Comparison of ENCODE assay signal across 10 cellular contexts in genomic region chr11:8258771-8259170, GRCh38. TPM values are rescaled to one million over a fixed set of nuclear protein-coding genes. Genes with fewer than 3 reads are reported as not detected.
DNase-seq lines count a peak whose midpoint lies in the region; ATAC-seq and TF ChIP-seq lines count a peak whose summit lies in the region.
"Had no signal": no experiment of that assay in that cellular context is flagged by ENCODE, and none has a peak within 500 bp of the region (broad histone marks: within the 10 kb centered on the region; RNA-seq: fewer than 3 reads in every experiment).

No MANE protein-coding gene starts in this region.

- no peak overlapping the region for H3K4me3 ChIP-seq in NB4 (ENCODE audit: low read depth, low read length)
- H3K4me3 ChIP-seq in thyroid gland (replicated peaks in 1 of 3) = no peak overlapping the region

- TF ChIP-seq CTCF in NB4 (IDR thresholded peaks at IDR 0.05; ENCODE audit: low read depth, low read length) (no peak), thyroid gland (IDR thresholded peaks at IDR 0.05) (no peak)

- ATAC-seq in HG03354 (IDR thresholded peaks at IDR 0.05; ENCODE audit: poor library complexity, severe bottlenecking, unreplicated experiment) = no peak

- H3K4me1 ChIP-seq in thyroid gland = peaks cover 0 to 16% of the 10 kb centered on the region in 2 donors

- H3K9me3 ChIP-seq in thyroid gland = no peaks in the 10 kb centered on the region

- H3K27me3 ChIP-seq in thyroid gland = no peaks in the 10 kb centered on the region

- H3K27ac ChIP-seq in cingulate gyrus (ENCODE audit: low read depth, low read length) (peak overlapping the region; percentile 21), thyroid gland (no peak overlapping the region)

- H3K36me3 ChIP-seq in thyroid gland = no peaks in the 10 kb centered on the region

- 89% methylated on average over 8 of the region's 8 CpGs for WGBS in thyroid gland, 2 donors

- DNase-seq in Daoy (ENCODE audit: low read depth) (peak; percentile 71), NB4 (ENCODE audit: low read depth) (peak; percentile 55), non-pigmented ciliary epithelial cell (ENCODE audit: low read depth) (peak; percentile 28), thyroid gland (no peak), DMS53 (lab: John Stamatoyannopoulos, UW) (no peak), NCI-H526 (lab: John Stamatoyannopoulos, UW) (no peak)
- DNase-seq: Karpas-422, SHP77 treated with DMSO at 0.1 percent for 48 hours had no signal

- intact Hi-C loops in thyroid gland (cut with DNase I) = no loop called here

- no peak for TF ChIP-seq POLR2A in NB4 (IDR thresholded peaks at IDR 0.05; ENCODE audit: extremely low read depth, insufficient read length)
- TF ChIP-seq POLR2A in thyroid gland (IDR thresholded peaks at IDR 0.05) = no peak

RNA-seq across cellular contexts. Expression of gene LMO1, which starts 4.9 kb away (rescaled TPM):
- 2.1 TPM in 1 of 2 replicates, not detected in the other for total RNA-seq in Daoy (2014; rRNA removed; shearing (Covaris generic))
- under 1 TPM in 1 of 4 donors, not detected in 3; 0.59 TPM for total RNA-seq in thyroid gland

Comparison
In these comparisons a context has a peak if more than half of its experiments do, and no peak if none do; other contexts are left out.
1. DNase-seq: peak in Daoy (single experiment), NB4 (single experiment) and non-pigmented ciliary epithelial cell (single experiment); none in thyroid gland (0 of 2), DMS53 (single experiment) and NCI-H526 (0 of 2).